ENCODE assay signal across 1 cellular context in the genomic region with DNA sequence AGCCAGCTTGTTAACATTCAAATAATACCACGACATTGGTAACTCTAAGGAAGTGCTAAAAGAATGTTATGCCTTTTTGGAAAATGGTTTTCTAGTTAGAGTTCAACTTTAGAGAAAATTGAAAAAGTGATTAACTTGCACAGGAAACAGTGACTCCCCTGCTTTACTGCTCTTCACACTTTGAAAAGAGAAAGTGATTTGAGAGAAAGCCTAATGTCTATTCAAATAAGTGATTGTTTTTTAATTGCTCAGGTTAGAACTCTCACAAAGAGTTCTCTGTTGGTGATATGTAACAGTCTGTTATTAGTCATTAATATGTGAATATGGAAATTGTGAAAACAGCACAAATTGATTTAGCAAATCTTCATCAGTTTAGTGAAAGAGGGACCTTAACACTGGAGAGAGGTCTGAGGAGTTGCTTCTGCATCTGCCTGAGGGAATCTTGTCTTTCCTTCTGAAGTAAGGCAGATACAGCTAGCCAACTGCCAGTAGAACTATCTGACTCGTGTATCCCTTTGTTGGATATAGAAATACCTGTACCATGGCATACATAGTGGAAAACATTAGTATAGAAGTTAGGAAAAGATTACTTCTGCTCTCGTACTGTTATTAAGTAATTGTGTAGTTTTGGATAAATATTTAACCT.
TF ChIP-seq lines count a peak whose summit lies in the region.

No MANE protein-coding gene starts in this region.

TF ChIP-seq in IMR-90, 13 proteins besides CTCF, POLR2A, EP300 and RAD21 (continued from another document):
- TF ChIP-seq, protein P1, sequence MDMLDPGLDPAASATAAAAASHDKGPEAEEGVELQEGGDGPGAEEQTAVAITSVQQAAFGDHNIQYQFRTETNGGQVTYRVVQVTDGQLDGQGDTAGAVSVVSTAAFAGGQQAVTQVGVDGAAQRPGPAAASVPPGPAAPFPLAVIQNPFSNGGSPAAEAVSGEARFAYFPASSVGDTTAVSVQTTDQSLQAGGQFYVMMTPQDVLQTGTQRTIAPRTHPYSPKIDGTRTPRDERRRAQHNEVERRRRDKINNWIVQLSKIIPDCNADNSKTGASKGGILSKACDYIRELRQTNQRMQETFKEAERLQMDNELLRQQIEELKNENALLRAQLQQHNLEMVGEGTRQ (IDR thresholded peaks at IDR 0.05; ENCODE audit: low read depth, low read length), result no peak
- no peak for TF ChIP-seq SMC3 (IDR thresholded peaks at IDR 0.05; ENCODE audit: low read depth, low read length)
- no peak for TF ChIP-seq NFE2L2 (IDR thresholded peaks at IDR 0.05; ENCODE audit: low read depth, low read length)
- no peak for TF ChIP-seq MAZ (IDR thresholded peaks at IDR 0.05; ENCODE audit: borderline replicate concordance, low read depth, low read length)
- no peak for TF ChIP-seq RCOR1 (IDR thresholded peaks at IDR 0.05; ENCODE audit: insufficient replicate concordance, low read length)
- no peak for TF ChIP-seq MAFK (IDR thresholded peaks at IDR 0.05; ENCODE audit: low read depth, low read length)
TF ChIP-seq in IMR-90: peak in this region for 0.
